6 cellular contexts compared by ENCODE assay signal in the genomic region with DNA sequence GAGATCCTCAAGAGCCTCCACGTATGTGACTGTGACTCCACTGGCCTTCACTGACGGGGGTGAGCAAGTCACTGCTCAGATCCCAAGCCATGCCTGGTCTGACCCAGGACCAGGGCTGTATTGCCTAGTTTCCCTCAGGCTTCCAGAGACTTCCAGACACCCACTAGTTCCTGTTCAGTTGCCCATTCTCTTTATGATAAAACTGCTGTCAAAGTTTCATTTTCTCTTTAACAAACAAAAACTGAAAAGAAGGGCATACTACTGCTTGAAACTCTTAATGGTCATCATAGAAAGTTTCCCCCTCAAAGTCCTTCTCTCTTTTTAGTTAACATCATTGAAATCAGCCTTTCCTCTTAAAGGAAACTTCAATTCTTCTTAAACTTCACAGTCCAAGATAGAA.
"Had no signal": no experiment of that assay in that cellular context is flagged by ENCODE, and none has a peak within 500 bp of the region (broad histone marks: within the 10 kb centered on the region; RNA-seq: fewer than 3 reads in every experiment).

No MANE protein-coding gene starts in this region.

- DNase-seq: H9, HCEC 1CT, IMR-90, KG1 had no signal

- H3K4me2 ChIP-seq: GM23338 had no signal

- H3K27ac Mint-ChIP-seq: GM23338, H9 had no signal

- ATAC-seq: GM23338, K562 had no signal

- H3K4me3 ChIP-seq: GM23338, K562 had no signal

- H3K4me3 Mint-ChIP-seq: GM23338, H9 had no signal

- H2AFZ ChIP-seq: GM23338 had no signal
